Comparison of ENCODE assay signal across 8 cellular contexts in genomic region chr14:58297412-58297761, GRCh38. TPM values are rescaled to one million over a fixed set of nuclear protein-coding genes. Genes with fewer than 3 reads are reported as not detected.
DNase-seq lines count a peak whose midpoint lies in the region; ATAC-seq and TF ChIP-seq lines count a peak whose summit lies in the region.

No MANE protein-coding gene starts in this region.

- peak overlapping the region; percentile 89 for H3K9ac ChIP-seq in mucosa of stomach (ENCODE audit: low read length)

- H3K36me3 ChIP-seq in breast epithelium (no peaks in the 10 kb centered on the region), mucosa of stomach (ENCODE audit: control insufficient read depth, insufficient read depth, low read length) (no peaks in the 10 kb centered on the region)

- H3K4me1 Mint-ChIP-seq in stimulated activated effector memory CD8-positive, alpha-beta T cell treated with anti-CD3 and anti-CD28 coated beads, Interleukin-12 subunit alpha, Interleukin-12 subunit beta, amount 100 ng/mL, for 72 hours, result peaks cover 24% of the 10 kb centered on the region
- peaks cover 22 to 39% of the 10 kb centered on the region in 2 donors for H3K4me1 Mint-ChIP-seq in immature natural killer cell

- TF ChIP-seq CTCF in breast epithelium (IDR thresholded peaks at IDR 0.05), result no peak

- H3K9me3 ChIP-seq in breast epithelium (no peaks in the 10 kb centered on the region), mucosa of stomach (ENCODE audit: control insufficient read depth, low read length) (no peaks in the 10 kb centered on the region)

- H3K4me1 ChIP-seq in breast epithelium (peaks cover 0 to 19% of the 10 kb centered on the region in 2 donors), mucosa of stomach (ENCODE audit: control insufficient read depth, insufficient read depth, low read length) (no peaks in the 10 kb centered on the region)

- peak; percentile 1 for ATAC-seq in HG02973 (IDR thresholded peaks at IDR 0.05; ENCODE audit: unreplicated experiment)
- ATAC-seq in stimulated activated effector memory CD8-positive, alpha-beta T cell treated with anti-CD3 and anti-CD28 coated beads, Interleukin-12 subunit alpha, Interleukin-12 subunit beta, amount 100 ng/mL, for 72 hours, result no peak

- H3K27me3 ChIP-seq in breast epithelium, result no peaks in the 10 kb centered on the region
- no peaks in the 10 kb centered on the region for H3K27me3 ChIP-seq in mucosa of stomach (ENCODE audit: control insufficient read depth, insufficient read depth, low read length)

- peak overlapping the region; percentile 98 for H3K27ac ChIP-seq in breast epithelium

- no peak for TF ChIP-seq POLR2A in breast epithelium (IDR thresholded peaks at IDR 0.05)

- H3K9me3 Mint-ChIP-seq in stimulated activated effector memory CD8-positive, alpha-beta T cell treated with anti-CD3 and anti-CD28 coated beads, Interleukin-12 subunit alpha, Interleukin-12 subunit beta, amount 100 ng/mL, for 72 hours, result no peaks in the 10 kb centered on the region
- no peaks in the 10 kb centered on the region for H3K9me3 Mint-ChIP-seq in immature natural killer cell

- peaks cover 69% of the 10 kb centered on the region for H3K36me3 Mint-ChIP-seq in stimulated activated effector memory CD8-positive, alpha-beta T cell treated with anti-CD3 and anti-CD28 coated beads, Interleukin-12 subunit alpha, Interleukin-12 subunit beta, amount 100 ng/mL, for 72 hours
- H3K36me3 Mint-ChIP-seq in immature natural killer cell, result peaks cover 5 to 16% (median 11%) of the 10 kb centered on the region in 3 donors

- H3K27ac Mint-ChIP-seq in stimulated activated effector memory CD8-positive, alpha-beta T cell treated with anti-CD3 and anti-CD28 coated beads, Interleukin-12 subunit alpha, Interleukin-12 subunit beta, amount 100 ng/mL, for 72 hours, result no peak overlapping the region
- H3K27ac Mint-ChIP-seq in immature natural killer cell, result no peak overlapping the region

- H3K27me3 Mint-ChIP-seq in immature natural killer cell (ENCODE audit: low read depth in 3 of 3), result peaks cover 3 to 7% (median 6%) of the 10 kb centered on the region in 3 donors

- peak; percentile 12 for DNase-seq in GM03348 (ENCODE audit: low spot score)
- DNase-seq in breast epithelium (ENCODE audit: low spot score in 2 of 2), result no peak
- DNase-seq in NCI-H1930 (lab: John Stamatoyannopoulos, UW), result no peak
- no peak for DNase-seq in stimulated activated effector memory CD8-positive, alpha-beta T cell treated with anti-CD3 and anti-CD28 coated beads, Interleukin-12 subunit alpha, Interleukin-12 subunit beta, amount 100 ng/mL, for 72 hours (ENCODE audit: low spot score in 2 of 2)
- no peak for DNase-seq in immature natural killer cell
- DNase-seq in HT-29 (ENCODE audit: low spot score), result no peak

- intact Hi-C loops in breast epithelium (cut with DNase I; ENCODE audit: low total_unique reads), result no loop called here

- no peak overlapping the region for H3K4me3 Mint-ChIP-seq in stimulated activated effector memory CD8-positive, alpha-beta T cell treated with anti-CD3 and anti-CD28 coated beads, Interleukin-12 subunit alpha, Interleukin-12 subunit beta, amount 100 ng/mL, for 72 hours
- H3K4me3 Mint-ChIP-seq in immature natural killer cell, result no peak overlapping the region

- peak overlapping the region; percentile 98 to 99 (median 98) for H3K4me3 ChIP-seq in breast epithelium
- H3K4me3 ChIP-seq in mucosa of stomach (ENCODE audit: low read length), result peak overlapping the region; percentile 95

RNA-seq across cellular contexts. Expression of gene ARID4A, which starts 1.0 kb away (rescaled TPM):
- 10 to 100 TPM; 24.6 to 33.1 (median 28.0) TPM for total RNA-seq in breast epithelium
- polyA plus RNA-seq in immature natural killer cell, result 10 to 100 TPM in 2 of 3 donors, 1 to 10 TPM in 1; 2.6 to 29.9 (median 13.3) TPM
- total RNA-seq in HT-29 (2014; rRNA removed; shearing (Covaris generic)), result 2.9 and 4.7 TPM in 2 replicates

RNA-seq across cellular contexts. Expression of gene PSMA3, which starts 52.7 kb away (rescaled TPM):
- total RNA-seq in breast epithelium, result 100 to 1,000 TPM in 1 of 3 donors, 10 to 100 TPM in 2; 76.2 to 113 (median 88.1) TPM
- 100 to 1,000 TPM; 133 to 258 (median 167) TPM for polyA plus RNA-seq in immature natural killer cell
- 104 and 112 TPM in 2 replicates for total RNA-seq in HT-29 (2014; rRNA removed; shearing (Covaris generic))
